8 cellular contexts compared by ENCODE assay signal in the genomic region with DNA sequence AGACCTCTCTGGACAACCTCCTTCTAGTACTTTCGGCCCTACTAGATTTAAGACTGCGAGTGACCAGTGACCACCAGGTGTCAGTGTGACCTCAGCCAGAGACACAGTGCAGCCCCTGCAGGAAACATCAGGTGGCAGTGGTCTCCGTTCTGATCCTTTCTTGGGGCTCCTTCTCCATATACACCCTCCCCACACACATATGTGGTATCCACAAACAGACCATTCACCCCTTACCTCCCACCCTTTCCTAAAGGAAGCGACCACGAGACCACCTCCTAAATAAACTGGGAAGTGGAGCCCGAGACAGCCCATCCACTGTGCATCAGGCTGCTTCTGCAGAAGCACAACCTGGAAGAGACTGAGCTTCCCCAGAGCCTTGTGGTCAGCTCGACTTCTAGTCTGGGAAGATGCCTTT. TPM values are rescaled to one million over a fixed set of nuclear protein-coding genes. Genes with fewer than 3 reads are reported as not detected.
A peak's percentile ranks its signal among the peaks of the same experiment; 100 is the strongest.
DNase-seq lines count a peak whose midpoint lies in the region; ATAC-seq and TF ChIP-seq lines count a peak whose summit lies in the region.

No MANE protein-coding gene starts in this region.

- ATAC-seq in Right ventricle myocardium superior (ENCODE audit: poor library complexity) = peak; percentile 83
- ATAC-seq in psoas muscle = peak; percentile 71 to 89 (median 80)
- no peak for ATAC-seq in HG02840 (IDR thresholded peaks at IDR 0.05; ENCODE audit: low FRiP score, unreplicated experiment)
- no peak for ATAC-seq in GM19023 (IDR thresholded peaks at IDR 0.05; ENCODE audit: unreplicated experiment)

- TF ChIP-seq CTCF in psoas muscle (IDR thresholded peaks at IDR 0.05) = peak; percentile 83

- no peaks in the 10 kb centered on the region for H3K36me3 Mint-ChIP-seq in IgD-negative memory B cell

- no peaks in the 10 kb centered on the region for H3K27me3 ChIP-seq in psoas muscle (ENCODE audit: insufficient read depth in 3 of 3, low read length in 2 of 3)

- WGBS in psoas muscle, 3 donors = 56 to 71% (median 59%) methylated on average over 7 of the region's 7 CpGs

- no peaks in the 10 kb centered on the region for H3K4me1 ChIP-seq in psoas muscle

- peaks cover 15 to 22% (median 17%) of the 10 kb centered on the region in 3 donors for H3K4me1 Mint-ChIP-seq in IgD-negative memory B cell

- H3K36me3 ChIP-seq in psoas muscle (ENCODE audit: insufficient read depth in 1 of 2, low read depth in 1 of 2) = peaks cover 0 to 25% of the 10 kb centered on the region in 2 donors

- no peak overlapping the region for H3K4me3 ChIP-seq in psoas muscle

- no peak overlapping the region for H3K27ac ChIP-seq in psoas muscle

- H3K9me3 Mint-ChIP-seq in IgD-negative memory B cell = no peaks in the 10 kb centered on the region

- DNase-seq in DMS153 (lab: John Stamatoyannopoulos, UW) = peak; percentile 24
- peak; percentile 79 for DNase-seq in SK-N-DZ (ENCODE audit: low spot score)
- DNase-seq in activated naive CD4-positive, alpha-beta T cell treated with anti-CD3 and anti-CD28 coated beads, Interleukin-2, amount 50 U/mL, for 16 hours = peak; percentile 77
- DNase-seq in Right ventricle myocardium superior = peak; percentile 70
- DNase-seq in psoas muscle = peak; percentile 55 to 80

- no peak overlapping the region for H3K4me3 Mint-ChIP-seq in IgD-negative memory B cell

- H3K9me3 ChIP-seq in psoas muscle = no peaks in the 10 kb centered on the region

- intact Hi-C loops in Right ventricle myocardium superior (cut with DNase I) (loop anchor here (1.0 kb wide), 1 partner anchor 268 kb away; no protein-coding TSS in a partner anchor), psoas muscle (cut with DNase I) (loop anchor here (1.0 to 2.0 kb wide), 2 partner anchors 268 kb away; no protein-coding TSS in a partner anchor)

- H3K27ac Mint-ChIP-seq in IgD-negative memory B cell = peak overlapping the region in 2 of 3 donors; percentile 6 to 90

- H3K27me3 Mint-ChIP-seq in IgD-negative memory B cell = no peaks in the 10 kb centered on the region

RNA-seq across cellular contexts. Expression of a gene that starts 38.5 kb away (rescaled TPM):
- polyA plus RNA-seq in IgD-negative memory B cell (not detected), psoas muscle (under 1 TPM; 0.03 to 0.23 (median 0.19) TPM)
- 0.14 and 0.31 TPM in 2 replicates for polyA plus RNA-seq in SK-N-DZ (2014; cell fraction: cytosol; rRNA removed)
- polyA plus RNA-seq in SK-N-DZ (2014; cell fraction: nucleus; rRNA removed) = 11.4 and 12.4 TPM in 2 replicates
- total RNA-seq in Right ventricle myocardium superior (not detected), psoas muscle (under 1 TPM in 3 of 4 donors, not detected in 1; 0.13 to 0.44 (median 0.26) TPM)

Comparison
In these comparisons a context has a peak if more than half of its experiments do, and no peak if none do; other contexts are left out.
1. DNase-seq: peak in every context shown above with its lines; median percentile 79 in SK-N-DZ; 77 in activated naive CD4-positive, alpha-beta T cell treated with anti-CD3 and anti-CD28 coated beads, Interleukin-2, amount 50 U/mL, for 16 hours; 70 in Right ventricle myocardium superior; 68 in psoas muscle; 24 in DMS153.
2. ATAC-seq: peak in Right ventricle myocardium superior (single experiment) and psoas muscle (4 of 4); none in HG02840 (single experiment) and GM19023 (single experiment).